34 cellular contexts compared by ENCODE assay signal in the genomic region with DNA sequence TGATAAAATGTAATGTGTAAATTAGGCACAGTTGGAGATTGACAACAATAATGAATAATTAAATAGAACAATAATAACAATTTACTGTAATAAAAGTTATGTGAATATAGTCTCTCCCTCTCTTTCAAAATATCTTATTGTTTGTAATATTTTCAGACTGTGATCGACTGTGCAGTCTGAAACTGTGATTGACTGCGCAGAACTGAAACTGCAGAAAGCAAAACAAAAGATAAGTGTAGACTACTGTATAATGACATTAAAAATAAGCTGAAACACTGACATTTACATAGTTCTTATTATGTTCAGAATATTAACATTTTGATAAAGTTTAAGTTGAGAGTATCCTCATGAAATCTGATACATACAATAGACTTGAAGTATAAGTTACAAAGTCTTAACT.
"Had no signal": no experiment of that assay in that cellular context is flagged by ENCODE, and none has a peak within 500 bp of the region (broad histone marks: within the 10 kb centered on the region; RNA-seq: fewer than 3 reads in every experiment).

No MANE protein-coding gene starts in this region.

- H3K4me3 ChIP-seq: MG63 had no signal

- H3K27me3 ChIP-seq: MG63 had no signal

- H3K9me3 ChIP-seq: MG63 had no signal

- DNase-seq: Karpas-422, Kasumi-1, MG63, MM.1S, MV-4-11, NCI-H1048, NCI-H1092, NCI-H1092 treated with DMSO at 0.1 percent for 48 hours, NCI-H1105, NCI-H1105 treated with DMSO at 0.1 percent for 48 hours, NCI-H1417, NCI-H1417 treated with DMSO at 0.1 percent for 48 hours, NCI-H1436, NCI-H1436 treated with DMSO at 0.1 percent for 48 hours, NCI-H146, NCI-H1694, NCI-H1694 treated with DMSO at 0.1 percent for 48 hours, NCI-H187, NCI-H187 treated with DMSO at 0.1 percent for 48 hours, NCI-H1930, NCI-H2029, NCI-H2029 treated with DMSO at 0.1 percent for 48 hours, NCI-H2081, NCI-H2081 treated with DMSO at 0.1 percent for 48 hours, NCI-H2107, NCI-H2171, NCI-H2171 treated with DMSO at 0.1 percent for 48 hours, NCI-H2227 treated with DMSO at 0.1 percent for 48 hours, NCI-H226, NCI-H345, NCI-H446 treated with DMSO at 0.1 percent for 48 hours, NCI-H510A, NCI-H510A treated with DMSO at 0.1 percent for 48 hours, NCI-H524 had no signal

- H3K36me3 ChIP-seq: MG63 had no signal
